ENCODE assay signal across 6 cellular contexts in the genomic region with DNA sequence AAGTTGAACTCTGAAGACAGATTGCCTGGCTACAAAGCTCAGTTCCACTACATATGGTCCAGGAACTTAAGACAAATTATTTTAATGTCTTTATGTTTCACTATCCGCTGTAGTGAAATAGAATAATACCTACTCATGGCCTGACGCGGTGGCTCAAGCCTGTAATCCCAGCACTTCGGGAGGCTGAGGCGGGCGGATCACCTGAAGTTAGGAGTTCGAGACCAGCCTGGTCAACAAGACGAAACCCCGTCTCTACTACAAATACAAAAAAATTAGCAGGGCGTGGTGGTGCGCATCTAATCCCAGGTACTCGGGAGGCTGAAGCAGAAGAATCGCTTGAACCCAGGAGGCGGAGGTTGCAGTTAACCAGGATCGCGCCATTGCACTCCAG. TPM values are rescaled to one million over a fixed set of nuclear protein-coding genes. Genes with fewer than 3 reads are reported as not detected.
DNase-seq lines count a peak whose midpoint lies in the region; ATAC-seq, FAIRE-seq and TF ChIP-seq lines count a peak whose summit lies in the region.
"Not testable (repeated sequence)": the region's sequence is repeated elsewhere in the genome, so short reads cannot be mapped to it uniquely, and the experiment has no call there.

No MANE protein-coding gene starts in this region.

- not testable (repeated sequence) for ATAC-seq in IMR-90 (ENCODE audit: low read depth); activated CD8-positive, alpha-beta T cell treated with anti-CD3 and anti-CD28 coated beads for 36 hours

- H3K9me1 ChIP-seq in IMR-90 (ENCODE audit: insufficient read depth, low read length); keratinocyte (ENCODE audit: control insufficient read depth, extremely low read depth, insufficient read depth, low read length): not testable (repeated sequence)

- POLR2A ChIA-PET in A673 (lab: Charles Lee; ENCODE audit: low non-redundant PET) (interaction anchor here (0.8 kb wide), 1 partner anchor 342 kb away, joined by 4 read pairs; no protein-coding TSS in a partner anchor), IMR-90 (lab: Charles Lee; ENCODE audit: unreplicated experiment) (interaction anchor here (0.5 to 1.2 kb wide), 3 partner anchors 12 to 87 kb away, joined by 3 to 4 read pairs (median 3); no protein-coding TSS in a partner anchor)
- POLR2A ChIA-PET in activated CD8-positive, alpha-beta T cell treated with anti-CD3 and anti-CD28 coated beads for 36 hours (lab: Charles Lee): interaction anchor here (0.8 to 4.7 kb wide), 10 partner anchors 8 to 110 kb away, joined by 3 to 28 read pairs (median 4); no protein-coding TSS in a partner anchor

- H3K9ac ChIP-seq in IMR-90 (ENCODE audit: low read depth, low read length): peak overlapping the region; percentile 89; the same call in 1 of the 2 replicates
- H3K9ac ChIP-seq in keratinocyte (ENCODE audit: control insufficient read depth, extremely low read depth, insufficient read depth, low read length): peak overlapping the region; percentile 96

- H3K27ac Mint-ChIP-seq in activated CD8-positive, alpha-beta T cell treated with anti-CD3 and anti-CD28 coated beads for 36 hours: peak overlapping the region; percentile 96
- H3K27ac Mint-ChIP-seq in dendritic cell treated with granulocyte-macrophage colony-stimulating factor and Interleukin-4, amounts not matched to agents 40 ng/mL and 50 ng/mL, for 4 days: peak overlapping the region; percentile 92

- H4K5ac ChIP-seq in IMR-90 (ENCODE audit: low read depth, low read length): peak overlapping the region; percentile 100

- peak overlapping the region; percentile 97 for H3K4ac ChIP-seq in IMR-90 (ENCODE audit: low read depth, low read length)

- dilution Hi-C loops in IMR-90 (cut with HindIII; ENCODE audit: low sequenced_read_pairs, unreplicated experiment); keratinocyte (cut with MboI; ENCODE audit: extremely low pct_ligation_motif_present, low sequenced_read_pairs): not testable (repeated sequence)

- not testable (repeated sequence) for H2BK5ac ChIP-seq in IMR-90 (ENCODE audit: low read depth, low read length, poor library complexity, severe bottlenecking)

- not testable (repeated sequence) for H3K23ac ChIP-seq in IMR-90 (ENCODE audit: low read depth, low read length)

- TF ChIP-seq RAD21 in IMR-90 (IDR thresholded peaks at IDR 0.05; ENCODE audit: low read length): not testable (repeated sequence)

- not testable (repeated sequence) for TF ChIP-seq CTCF in A673 (conservative IDR thresholded peaks at IDR 0.05; ENCODE audit: low read depth, low read length); IMR-90 (conservative IDR thresholded peaks at IDR 0.05; ENCODE audit: low read depth, low read length); activated CD8-positive, alpha-beta T cell treated with anti-CD3 and anti-CD28 coated beads for 36 hours (IDR thresholded peaks at IDR 0.05); keratinocyte (optimal IDR thresholded peaks at IDR 0.05 in 1 of 3, IDR thresholded peaks at IDR 0.05 in 1 of 3, conservative IDR thresholded peaks at IDR 0.05 in 1 of 3; ENCODE audit: extremely low read depth in 1 of 3, insufficient read depth in 2 of 3, low read length in 3 of 3); prostate gland (IDR thresholded peaks at IDR 0.05)

- H3K36me3 ChIP-seq in A673 (ENCODE audit: insufficient read depth, low read length, poor library complexity, severe bottlenecking) (peaks cover 16% of the 10 kb centered on the region), IMR-90 (ENCODE audit: control insufficient read depth, insufficient read depth, low read length) (peaks cover 12% of the 10 kb centered on the region)
- not testable (repeated sequence) for H3K36me3 ChIP-seq in keratinocyte (ENCODE audit: control insufficient read depth in 2 of 2, extremely low read depth in 1 of 2, insufficient read depth in 2 of 2, low read length in 2 of 2); prostate gland

- not testable (repeated sequence) for H3K9me3 ChIP-seq in A673 (ENCODE audit: low read depth, low read length, poor library complexity, severe bottlenecking); IMR-90 (ENCODE audit: control insufficient read depth, insufficient read depth, low read length); keratinocyte (ENCODE audit: control insufficient read depth, low read depth, low read length); prostate gland

- H3K9me3 Mint-ChIP-seq in activated CD8-positive, alpha-beta T cell treated with anti-CD3 and anti-CD28 coated beads for 36 hours; dendritic cell treated with granulocyte-macrophage colony-stimulating factor and Interleukin-4, amounts not matched to agents 40 ng/mL and 50 ng/mL, for 4 days: not testable (repeated sequence)

- WGBS in IMR-90 (ENCODE audit: extremely low coverage in 2 of 2, insufficient read length in 1 of 2), 2 experiments: no CpG with 5 or more reads among the region's 16 CpGs
- WGBS in prostate gland: 89% methylated on average over 16 of the region's 16 CpGs

- H2AFZ ChIP-seq in IMR-90 (replicated peaks; ENCODE audit: low read length, poor library complexity): peak overlapping the region; percentile 95
- peak overlapping the region; percentile 99 for H2AFZ ChIP-seq in keratinocyte (ENCODE audit: control insufficient read depth, low read length)

- BruUV-seq in A673 (replicated peaks; lab: Mats Ljungman, UMichigan): TSS peak; percentile 97
- BruUV-seq in IMR-90 (replicated peaks; lab: Mats Ljungman, UMichigan): not testable (repeated sequence)

- H3K18ac ChIP-seq in IMR-90 (ENCODE audit: low read depth, low read length): not testable (repeated sequence)

- FAIRE-seq in keratinocyte (lab: Jason Lieb, UNC): not testable (repeated sequence)

- DNase-seq in A673 (ENCODE audit: low spot score); IMR-90; activated CD8-positive, alpha-beta T cell treated with anti-CD3 and anti-CD28 coated beads for 36 hours; keratinocyte (ENCODE audit: low read depth, low spot score); prostate gland (ENCODE audit: low spot score): not testable (repeated sequence)

- not testable (repeated sequence) for H3K56ac ChIP-seq in IMR-90 (ENCODE audit: extremely low read depth, insufficient read depth, low read length)

- intact Hi-C loops in A673 (cut with micrococcal nuclease; ENCODE audit: unreplicated experiment); IMR-90 (cut with micrococcal nuclease); activated CD8-positive, alpha-beta T cell treated with anti-CD3 and anti-CD28 coated beads for 36 hours (cut with micrococcal nuclease); prostate gland (cut with DNase I): not testable (repeated sequence)
- intact Hi-C loops in dendritic cell treated with granulocyte-macrophage colony-stimulating factor and Interleukin-4, amounts not matched to agents 40 ng/mL and 50 ng/mL, for 4 days (cut with micrococcal nuclease): loop anchor here (2.0 kb wide), 1 partner anchor 36 kb away; a partner anchor contains a TSS

- 0 out of 3 replicates have a peak overlapping the region, but pooled peaks have one; percentile 37 for H2BK15ac ChIP-seq in IMR-90 (ENCODE audit: low read depth, low read length)

- peak overlapping the region; percentile 93 for H4K91ac ChIP-seq in IMR-90 (ENCODE audit: insufficient read depth, low read depth, low read length)

- peaks cover 12 to 34% of the 10 kb centered on the region in 2 experiments for H3K79me1 ChIP-seq in IMR-90 (ENCODE audit: low read depth in 1 of 2, low read length in 2 of 2)

- CTCF ChIA-PET in A673 (lab: Charles Lee): interaction anchor here (0.6 to 1.0 kb wide), 2 partner anchors 53 to 309 kb away, joined by 3 read pairs; a partner anchor contains a TSS
- CTCF ChIA-PET in IMR-90 (lab: Yijun Ruan, JAX): not testable (repeated sequence)
- CTCF ChIA-PET in activated CD8-positive, alpha-beta T cell treated with anti-CD3 and anti-CD28 coated beads for 36 hours (lab: Charles Lee): interaction anchor here (0.6 to 1.4 kb wide), 4 partner anchors 30 to 267 kb away, joined by 3 to 8 read pairs (median 4); no protein-coding TSS in a partner anchor

- TF ChIP-seq POLR2A in IMR-90 (IDR thresholded peaks at IDR 0.05; ENCODE audit: low read depth, low read length); prostate gland (IDR thresholded peaks at IDR 0.05): not testable (repeated sequence)

- H3K36me3 Mint-ChIP-seq in activated CD8-positive, alpha-beta T cell treated with anti-CD3 and anti-CD28 coated beads for 36 hours (ENCODE audit: low read depth): peaks cover 20% of the 10 kb centered on the region
- H3K36me3 Mint-ChIP-seq in dendritic cell treated with granulocyte-macrophage colony-stimulating factor and Interleukin-4, amounts not matched to agents 40 ng/mL and 50 ng/mL, for 4 days (ENCODE audit: low read depth): peaks cover 33% of the 10 kb centered on the region

- in situ Hi-C loops in IMR-90 (cut with MboI; ENCODE audit: low sequenced_read_pairs): not testable (repeated sequence)

- peaks cover 21% of the 10 kb centered on the region for H3K79me2 ChIP-seq in keratinocyte (ENCODE audit: control insufficient read depth, insufficient read depth, low read length)

- peak overlapping the region; percentile 99 for H3K4me3 Mint-ChIP-seq in activated CD8-positive, alpha-beta T cell treated with anti-CD3 and anti-CD28 coated beads for 36 hours
- peak overlapping the region; percentile 98 for H3K4me3 Mint-ChIP-seq in dendritic cell treated with granulocyte-macrophage colony-stimulating factor and Interleukin-4, amounts not matched to agents 40 ng/mL and 50 ng/mL, for 4 days

- peak overlapping the region; percentile 78 for H3K14ac ChIP-seq in IMR-90 (replicated peaks; ENCODE audit: low read depth, low read length)

- H3K27me3 Mint-ChIP-seq in activated CD8-positive, alpha-beta T cell treated with anti-CD3 and anti-CD28 coated beads for 36 hours: not testable (repeated sequence)
- H3K27me3 Mint-ChIP-seq in dendritic cell treated with granulocyte-macrophage colony-stimulating factor and Interleukin-4, amounts not matched to agents 40 ng/mL and 50 ng/mL, for 4 days: peaks cover 20% of the 10 kb centered on the region

- peak overlapping the region; percentile 100 for H4K8ac ChIP-seq in IMR-90 (ENCODE audit: low read depth in 2 of 2, low read length in 2 of 2)

- H3K4me1 ChIP-seq in A673 (ENCODE audit: insufficient read depth, low read length, poor library complexity, severe bottlenecking): peaks cover 17% of the 10 kb centered on the region
- H3K4me1 ChIP-seq in IMR-90 (ENCODE audit: control insufficient read depth, insufficient read depth, low read length); prostate gland (replicated peaks): not testable (repeated sequence)
- H3K4me1 ChIP-seq in keratinocyte (ENCODE audit: control insufficient read depth, extremely low read depth, insufficient read depth, low read length): peaks cover 15% of the 10 kb centered on the region

- not testable (repeated sequence) for H2BK120ac ChIP-seq in IMR-90 (ENCODE audit: low read depth, low read length)

- H3K4me3 ChIP-seq in A673 (ENCODE audit: low read depth, low read length, poor library complexity, severe bottlenecking) (peak overlapping the region; percentile 84), IMR-90 (ENCODE audit: insufficient read depth, low read depth, low read length) (peak overlapping the region; percentile 88; the same call in 1 of the 2 replicates), keratinocyte (ENCODE audit: control insufficient read depth in 2 of 3, extremely low read depth in 1 of 3, insufficient read depth in 2 of 3, low read depth in 1 of 3, low read length in 3 of 3) (peak overlapping the region; percentile 62 to 99 (median 96)), prostate gland (peak overlapping the region; percentile 72 to 89)

- H3K4me1 Mint-ChIP-seq in activated CD8-positive, alpha-beta T cell treated with anti-CD3 and anti-CD28 coated beads for 36 hours (ENCODE audit: low read depth): peaks cover 11% of the 10 kb centered on the region
- peaks cover 19% of the 10 kb centered on the region for H3K4me1 Mint-ChIP-seq in dendritic cell treated with granulocyte-macrophage colony-stimulating factor and Interleukin-4, amounts not matched to agents 40 ng/mL and 50 ng/mL, for 4 days (ENCODE audit: low read depth)

- H3K27ac ChIP-seq in A673 (ENCODE audit: low read depth, low read length, poor library complexity, severe bottlenecking) (peak overlapping the region; percentile 88), IMR-90 (ENCODE audit: insufficient read depth, low read length) (peak overlapping the region; percentile 98), keratinocyte (ENCODE audit: control insufficient read depth, insufficient read depth, low read length) (peak overlapping the region; percentile 93)
- not testable (repeated sequence) for H3K27ac ChIP-seq in prostate gland

- H2BK20ac ChIP-seq in IMR-90 (ENCODE audit: low read depth, low read length): not testable (repeated sequence)

- peak overlapping the region; percentile 96; the same call in 1 of the 2 replicates for H2AK5ac ChIP-seq in IMR-90 (ENCODE audit: low read depth, low read length)

- H2AK9ac ChIP-seq in IMR-90 (replicated peaks; ENCODE audit: low read depth, low read length, poor library complexity): peak overlapping the region; percentile 88

- not testable (repeated sequence) for H4K20me1 ChIP-seq in IMR-90 (ENCODE audit: insufficient read depth, low read length); keratinocyte (ENCODE audit: control insufficient read depth, extremely low read depth, insufficient read depth, low read length)

- H3K27me3 ChIP-seq in A673 (replicated peaks; ENCODE audit: insufficient read depth, low read depth, low read length, poor library complexity); IMR-90 (ENCODE audit: control insufficient read depth, insufficient read depth, low read length); keratinocyte (ENCODE audit: control insufficient read depth, extremely low read depth, insufficient read depth, low read length); prostate gland (replicated peaks; ENCODE audit: insufficient read depth): not testable (repeated sequence)

- H3K4me2 ChIP-seq in IMR-90 (ENCODE audit: low read depth, low read length): peak overlapping the region; percentile 89
- peak overlapping the region; percentile 100 for H3K4me2 ChIP-seq in keratinocyte (ENCODE audit: control insufficient read depth, extremely low read depth, insufficient read depth, low read depth, low read length)

RNA-seq across cellular contexts. Expression of a gene that starts 0.6 kb away (rescaled TPM):
- total RNA-seq in A673 (2021) (177 and 188 TPM in 2 replicates), IMR-90 (2012; rRNA removed) (171 and 191 TPM in 2 replicates), prostate gland (100 to 1,000 TPM in 1 of 2 donors, 10 to 100 TPM in 1; 71.2 to 111 TPM)
- polyA plus RNA-seq in IMR-90 (2012; rRNA removed) (178 and 181 TPM in 2 replicates), keratinocyte (72.4 to 94.9 TPM (median 90.5 TPM) in 3 replicates)
- 229 and 242 TPM in 2 replicates for polyA plus RNA-seq in IMR-90 (2012; cell fraction: cytosol; rRNA removed)
- polyA plus RNA-seq in IMR-90 (2012; cell fraction: nucleus; rRNA removed; ENCODE audit: low replicate concordance): 106 and 120 TPM in 2 replicates
- total RNA-seq in activated CD8-positive, alpha-beta T cell treated with anti-CD3 and anti-CD28 coated beads for 36 hours: 10 to 100 TPM; 87.5 to 99.7 TPM
- polyA plus RNA-seq in keratinocyte (2011; ENCODE audit: low read depth): 45.5 TPM
- 76.9 and 100 TPM in 2 replicates for polyA plus RNA-seq in keratinocyte (2011; cell fraction: cytosol; rRNA removed)
- polyA plus RNA-seq in keratinocyte (2011; cell fraction: nucleus; rRNA removed): 47.3 and 48.1 TPM in 2 replicates
- 39.4 and 97.8 TPM in 2 replicates for polyA plus RNA-seq in keratinocyte (2012; ENCODE audit: low replicate concordance)
- 37.1 to 63.0 TPM (median 57.4 TPM) in 3 replicates for polyA minus RNA-seq in keratinocyte
- polyA minus RNA-seq in keratinocyte (2011; cell fraction: cytosol; rRNA and poly(A)+ RNA removed): 45.3 TPM
- polyA minus RNA-seq in keratinocyte (2011; cell fraction: nucleus; rRNA and poly(A)+ RNA removed): 9.9 and 16.8 TPM in 2 replicates

RNA-seq across cellular contexts. Expression of a gene that starts 23.1 kb away (rescaled TPM):
- 0.88 and 1.1 TPM in 2 replicates for total RNA-seq in A673 (2021)
- not detected in 2 replicates for total RNA-seq in IMR-90 (2012; rRNA removed)
- 0.44 TPM in 1 of 2 replicates, not detected in the other for polyA plus RNA-seq in IMR-90 (2012; rRNA removed)
- 0.12 TPM in 1 of 2 replicates, not detected in the other for polyA plus RNA-seq in IMR-90 (2012; cell fraction: cytosol; rRNA removed)
- polyA plus RNA-seq in IMR-90 (2012; cell fraction: nucleus; rRNA removed; ENCODE audit: low replicate concordance): not detected in 2 replicates
- total RNA-seq in activated CD8-positive, alpha-beta T cell treated with anti-CD3 and anti-CD28 coated beads for 36 hours: not detected
- not detected in 3 replicates for polyA plus RNA-seq in keratinocyte
- not detected for polyA plus RNA-seq in keratinocyte (2011; ENCODE audit: low read depth)
- not detected in 2 replicates for polyA plus RNA-seq in keratinocyte (2011; cell fraction: cytosol; rRNA removed)
- polyA plus RNA-seq in keratinocyte (2011; cell fraction: nucleus; rRNA removed): not detected in 2 replicates
- not detected in 2 replicates for polyA plus RNA-seq in keratinocyte (2012; ENCODE audit: low replicate concordance)
- not detected in 3 replicates for polyA minus RNA-seq in keratinocyte
- not detected for polyA minus RNA-seq in keratinocyte (2011; cell fraction: cytosol; rRNA and poly(A)+ RNA removed)
- polyA minus RNA-seq in keratinocyte (2011; cell fraction: nucleus; rRNA and poly(A)+ RNA removed): not detected in 2 replicates
- not detected for total RNA-seq in prostate gland

RNA-seq across cellular contexts. Expression of a gene that starts 37.0 kb away (rescaled TPM):
- total RNA-seq in A673 (2021) (108 and 114 TPM in 2 replicates), IMR-90 (2012; rRNA removed) (68.5 and 76.1 TPM in 2 replicates), prostate gland (10 to 100 TPM; 69.9 to 91.5 TPM)
- polyA plus RNA-seq in IMR-90 (2012; rRNA removed) (119 and 126 TPM in 2 replicates), keratinocyte (132 to 163 TPM (median 140 TPM) in 3 replicates)
- 61.5 and 94.0 TPM in 2 replicates for polyA plus RNA-seq in IMR-90 (2012; cell fraction: cytosol; rRNA removed)
- polyA plus RNA-seq in IMR-90 (2012; cell fraction: nucleus; rRNA removed; ENCODE audit: low replicate concordance): 53.9 and 148 TPM in 2 replicates
- total RNA-seq in activated CD8-positive, alpha-beta T cell treated with anti-CD3 and anti-CD28 coated beads for 36 hours: 10 to 100 TPM; 71.1 to 74.3 TPM
- 88.0 TPM for polyA plus RNA-seq in keratinocyte (2011; ENCODE audit: low read depth)
- 139 and 170 TPM in 2 replicates for polyA plus RNA-seq in keratinocyte (2011; cell fraction: cytosol; rRNA removed)
- 191 and 193 TPM in 2 replicates for polyA plus RNA-seq in keratinocyte (2011; cell fraction: nucleus; rRNA removed)
- polyA plus RNA-seq in keratinocyte (2012; ENCODE audit: low replicate concordance): 85.9 and 89.9 TPM in 2 replicates
- 113 to 192 TPM (median 147 TPM) in 3 replicates for polyA minus RNA-seq in keratinocyte
- polyA minus RNA-seq in keratinocyte (2011; cell fraction: cytosol; rRNA and poly(A)+ RNA removed): 125 TPM
- polyA minus RNA-seq in keratinocyte (2011; cell fraction: nucleus; rRNA and poly(A)+ RNA removed): 89.7 and 127 TPM in 2 replicates

RNA-seq across cellular contexts. Expression of a gene that starts 51.9 kb away (rescaled TPM):
- total RNA-seq in A673 (2021) (495 and 517 TPM in 2 replicates), IMR-90 (2012; rRNA removed) (10.2 and 11.9 TPM in 2 replicates), prostate gland (10 to 100 TPM in 1 of 2 donors, not detected in 1; 10.9 TPM)
- polyA plus RNA-seq in IMR-90 (2012; rRNA removed) (12.2 and 13.1 TPM in 2 replicates), keratinocyte (under 0.01 TPM in 1 of 3 replicates, not detected in the others)
- polyA plus RNA-seq in IMR-90 (2012; cell fraction: cytosol; rRNA removed): 9.1 and 9.2 TPM in 2 replicates
- 23.6 and 36.0 TPM in 2 replicates for polyA plus RNA-seq in IMR-90 (2012; cell fraction: nucleus; rRNA removed; ENCODE audit: low replicate concordance)
- total RNA-seq in activated CD8-positive, alpha-beta T cell treated with anti-CD3 and anti-CD28 coated beads for 36 hours: under 1 TPM; 0.18 to 0.51 TPM
- not detected for polyA plus RNA-seq in keratinocyte (2011; ENCODE audit: low read depth)
- not detected in 2 replicates for polyA plus RNA-seq in keratinocyte (2011; cell fraction: cytosol; rRNA removed)
- 0.04 TPM in 1 of 2 replicates, not detected in the other for polyA plus RNA-seq in keratinocyte (2011; cell fraction: nucleus; rRNA removed)
- not detected in 2 replicates for polyA plus RNA-seq in keratinocyte (2012; ENCODE audit: low replicate concordance)
- 0.03 TPM in 1 of 3 replicates, not detected in the others for polyA minus RNA-seq in keratinocyte
- polyA minus RNA-seq in keratinocyte (2011; cell fraction: cytosol; rRNA and poly(A)+ RNA removed): not detected
- polyA minus RNA-seq in keratinocyte (2011; cell fraction: nucleus; rRNA and poly(A)+ RNA removed): 0.08 TPM in 1 of 2 replicates, not detected in the other

RNA-seq across cellular contexts. Expression of a gene that starts 52.7 kb away (rescaled TPM):
- total RNA-seq in A673 (2021) (132 and 136 TPM in 2 replicates), IMR-90 (2012; rRNA removed) (133 and 135 TPM in 2 replicates), prostate gland (100 to 1,000 TPM in 1 of 2 donors, 10 to 100 TPM in 1; 65.0 to 165 TPM)
- polyA plus RNA-seq in IMR-90 (2012; rRNA removed) (366 and 371 TPM in 2 replicates), keratinocyte (299 to 434 TPM (median 355 TPM) in 3 replicates)
- polyA plus RNA-seq in IMR-90 (2012; cell fraction: cytosol; rRNA removed): 488 and 497 TPM in 2 replicates
- polyA plus RNA-seq in IMR-90 (2012; cell fraction: nucleus; rRNA removed; ENCODE audit: low replicate concordance): 139 and 201 TPM in 2 replicates
- total RNA-seq in activated CD8-positive, alpha-beta T cell treated with anti-CD3 and anti-CD28 coated beads for 36 hours: 100 to 1,000 TPM; 125 to 131 TPM
- polyA plus RNA-seq in keratinocyte (2011; ENCODE audit: low read depth): 9.0 TPM
- 265 TPM in 2 replicates for polyA plus RNA-seq in keratinocyte (2011; cell fraction: cytosol; rRNA removed)
- 146 and 163 TPM in 2 replicates for polyA plus RNA-seq in keratinocyte (2011; cell fraction: nucleus; rRNA removed)
- polyA plus RNA-seq in keratinocyte (2012; ENCODE audit: low replicate concordance): 162 and 277 TPM in 2 replicates
- polyA minus RNA-seq in keratinocyte: 129 to 194 TPM (median 166 TPM) in 3 replicates
- 106 TPM for polyA minus RNA-seq in keratinocyte (2011; cell fraction: cytosol; rRNA and poly(A)+ RNA removed)
- 26.8 and 28.2 TPM in 2 replicates for polyA minus RNA-seq in keratinocyte (2011; cell fraction: nucleus; rRNA and poly(A)+ RNA removed)
